11 cellular contexts compared by ENCODE assay signal in genomic region chr3:39408493-39409372, GRCh38. TPM values are rescaled to one million over a fixed set of nuclear protein-coding genes. Genes with fewer than 3 reads are reported as not detected.
DNase-seq lines count a peak whose midpoint lies in the region; ATAC-seq, FAIRE-seq and TF ChIP-seq lines count a peak whose summit lies in the region.
"Had no signal": no experiment of that assay in that cellular context is flagged by ENCODE, and none has a peak within 500 bp of the region (broad histone marks: within the 10 kb centered on the region; RNA-seq: fewer than 3 reads in every experiment).

No MANE protein-coding gene starts in this region.

- H3K23ac ChIP-seq in H1 (ENCODE audit: insufficient read length) = no peak overlapping the region

- H3K9me3 Mint-ChIP-seq in activated CD4-positive, alpha-beta T cell treated with anti-CD3 and anti-CD28 coated beads for 36 hours (ENCODE audit: low read depth) = no peaks in the 10 kb centered on the region

- peak overlapping the region; percentile 98 for H3K27ac Mint-ChIP-seq in activated CD4-positive, alpha-beta T cell treated with anti-CD3 and anti-CD28 coated beads for 36 hours

- H3K9ac ChIP-seq in H1 (replicated peaks in 1 of 4; ENCODE audit: extremely low read depth in 1 of 4, low read depth in 3 of 4, low read length in 3 of 4) = peak overlapping the region in 2 of 4 experiments; percentile 26 to 28; a peak in 1 of 7 replicates

- no peak overlapping the region; the same call in 1 of the 2 replicates for H2BK15ac ChIP-seq in H1 (ENCODE audit: low read length)

- peaks cover 10 to 14% (median 11%) of the 10 kb centered on the region in 4 experiments for H3K4me1 ChIP-seq in H1 (replicated peaks in 1 of 4; ENCODE audit: control insufficient read depth in 3 of 4, insufficient read depth in 4 of 4, low read length in 3 of 4)

- no peak overlapping the region for H2BK12ac ChIP-seq in H1 (ENCODE audit: low read depth, low read length)

- peak overlapping the region; percentile 98 for H3K4me3 Mint-ChIP-seq in activated CD4-positive, alpha-beta T cell treated with anti-CD3 and anti-CD28 coated beads for 36 hours

- peak overlapping the region; percentile 51 for H3K27ac ChIP-seq in H1 (ENCODE audit: low read depth, low read length)

- no peak for TF ChIP-seq EP300 in H1 (IDR thresholded peaks at IDR 0.05; ENCODE audit: borderline replicate concordance in 1 of 2, low read depth in 2 of 2, low read length in 2 of 2)

- TF ChIP-seq CTCF in H1 (IDR thresholded peaks at IDR 0.05; ENCODE audit: control extremely low read depth in 1 of 3, insufficient read depth in 1 of 3, low read depth in 1 of 3, low read length in 3 of 3) = no peak

- TF ChIP-seq POLR2A in H1 (IDR thresholded peaks at IDR 0.05; ENCODE audit: control extremely low read depth in 1 of 2, low read depth in 2 of 2, low read length in 2 of 2) = peak; percentile 6 to 78

- peaks cover 35 to 68% (median 54%) of the 10 kb centered on the region in 4 experiments for H3K36me3 ChIP-seq in H1 (ENCODE audit: control insufficient read depth in 2 of 4, insufficient read depth in 4 of 4, low read length in 3 of 4)

- H4K91ac ChIP-seq in H1 (replicated peaks; ENCODE audit: insufficient read length, low read length) = no peak overlapping the region

- peaks cover 8 to 38% of the 10 kb centered on the region in 2 experiments; a peak in 3 of 4 replicates for H3K79me2 ChIP-seq in H1 (ENCODE audit: control insufficient read depth in 1 of 2, insufficient read depth in 2 of 2, low read length in 2 of 2)

- POLR2A ChIA-PET in activated CD4-positive, alpha-beta T cell treated with anti-CD3 and anti-CD28 coated beads for 36 hours (lab: Charles Lee) = interaction anchor here (1.1 kb wide), 1 partner anchor 8 kb away, joined by 4 read pairs; no protein-coding TSS in a partner anchor
- POLR2A ChIA-PET in H1 (lab: Charles Lee; ENCODE audit: partially characterized antibody) = interaction anchor here (0.7 to 33.7 kb wide), 25 partner anchors 1 to 275 kb away, joined by 3 to 771 read pairs (median 5); partner anchors contain the start of genes RPSA and SLC25A38

- CTCF ChIA-PET in activated CD4-positive, alpha-beta T cell treated with anti-CD3 and anti-CD28 coated beads for 36 hours (lab: Charles Lee) = interaction anchor here (1.0 to 3.0 kb wide), 5 partner anchors 8 to 121 kb away, joined by 3 to 12 read pairs (median 6); no protein-coding TSS in a partner anchor
- CTCF ChIA-PET in H1 (lab: Charles Lee; ENCODE audit: partially characterized antibody) = interaction anchor here (1.0 to 4.3 kb wide), 6 partner anchors 8 to 758 kb away, joined by 3 to 30 read pairs (median 6); no protein-coding TSS in a partner anchor

- H4K5ac ChIP-seq in H1 (ENCODE audit: insufficient read length, low read depth, low read length) = no peak overlapping the region

- no peak for ATAC-seq in activated CD4-positive, alpha-beta T cell treated with anti-CD3 and anti-CD28 coated beads for 36 hours
- ATAC-seq in HG03175 (IDR thresholded peaks at IDR 0.05; ENCODE audit: unreplicated experiment) (no peak), GM19455 (IDR thresholded peaks at IDR 0.05; ENCODE audit: unreplicated experiment) (no peak)
- ATAC-seq: left lobe of liver had no signal

- intact Hi-C loops in activated CD4-positive, alpha-beta T cell treated with anti-CD3 and anti-CD28 coated beads for 36 hours (cut with DNase I, micrococcal nuclease) = loop anchor here (5.0 to 10.0 kb wide), 2 partner anchors 1049 to 1116 kb away; partner anchors contain the start of genes RPL14 (in 1 of the 2) and ZNF621 (in 1 of the 2)

- TF ChIP-seq RAD21 in H1 (IDR thresholded peaks at IDR 0.05 in 1 of 2, conservative IDR thresholded peaks at IDR 0.05 in 1 of 2; ENCODE audit: low read depth in 2 of 2, low read length in 2 of 2) = no peak

- no peak overlapping the region for H3K4ac ChIP-seq in H1 (replicated peaks; ENCODE audit: insufficient read length, low read depth, low read length)

- FAIRE-seq in H1 (lab: Jason Lieb, UNC) = no peak

- peak overlapping the region in 2 of 4 experiments; percentile 68 to 83; a peak in 4 of 8 replicates for H3K4me3 ChIP-seq in H1 (ENCODE audit: extremely low read depth in 1 of 4, insufficient read depth in 2 of 4, low read depth in 3 of 4, low read length in 4 of 4)

- no peaks in the 10 kb centered on the region for H3K9me3 ChIP-seq in H1 (ENCODE audit: insufficient read depth in 2 of 2, low read depth in 1 of 2, low read length in 1 of 2)

- H3K23me2 ChIP-seq in H1 (ENCODE audit: low read depth, low read length) = peaks cover 9% of the 10 kb centered on the region

- peak overlapping the region; percentile 91 to 95 for H3K4me2 ChIP-seq in H1 (ENCODE audit: insufficient read depth in 1 of 2, low read depth in 2 of 2, low read length in 2 of 2)

- H3K36me3 Mint-ChIP-seq in activated CD4-positive, alpha-beta T cell treated with anti-CD3 and anti-CD28 coated beads for 36 hours (ENCODE audit: low read depth) = peaks cover 71% of the 10 kb centered on the region

- H2BK120ac ChIP-seq in H1 (replicated peaks; ENCODE audit: low read depth, low read length) = no peak overlapping the region

- peak overlapping the region; percentile 26; the same call in 1 of the 2 replicates for H3K18ac ChIP-seq in H1 (ENCODE audit: extremely low read depth, low read length)

- H2BK5ac ChIP-seq in H1 (ENCODE audit: low read depth, low read length) = peak overlapping the region; percentile 49; the same call in 1 of the 2 replicates

- H4K20me1 ChIP-seq in H1 (replicated peaks in 1 of 2; ENCODE audit: control insufficient read depth in 1 of 2, insufficient read depth in 2 of 2, low read length in 2 of 2) = peaks cover 22% of the 10 kb centered on the region in 2 experiments

- no peaks in the 10 kb centered on the region for H3K27me3 ChIP-seq in H1 (replicated peaks in 1 of 4; ENCODE audit: control insufficient read depth in 3 of 4, extremely low read depth in 1 of 4, insufficient read depth in 3 of 4, low read length in 3 of 4)

- peaks cover 43% of the 10 kb centered on the region for H3K4me1 Mint-ChIP-seq in activated CD4-positive, alpha-beta T cell treated with anti-CD3 and anti-CD28 coated beads for 36 hours

- 0 out of 2 replicates have a peak, but pooled peaks cover 6% of the 10 kb centered on the region for H3K79me1 ChIP-seq in H1 (ENCODE audit: low read depth, low read length)

- peak; percentile 62 for DNase-seq in activated CD4-positive, alpha-beta T cell treated with anti-CD3 and anti-CD28 coated beads for 36 hours
- no peak for DNase-seq in activated CD4-positive, alpha-beta T cell treated with anti-CD3 and anti-CD28 coated beads for 1 hour
- DNase-seq in T-helper 9 cell = peak; percentile 8
- DNase-seq in H1 (ENCODE audit: low read depth in 1 of 2, low spot score in 2 of 2) = no peak
- peak; percentile 65 for DNase-seq in stimulated activated CD8-positive, alpha-beta memory T cell treated with anti-CD3 and anti-CD28 coated beads, Interleukin-4, amount 100 ng/mL, for 48 hours
- DNase-seq in NCI-H226 = no peak
- DNase-seq: SHP77 had no signal

- no peak overlapping the region for H2BK20ac ChIP-seq in H1 (ENCODE audit: low read length)

- H2AFZ ChIP-seq in H1 (ENCODE audit: low read length) = no peak overlapping the region

- no peak overlapping the region for H3K14ac ChIP-seq in H1 (ENCODE audit: insufficient read length)

- H3K27me3 Mint-ChIP-seq in activated CD4-positive, alpha-beta T cell treated with anti-CD3 and anti-CD28 coated beads for 36 hours = no peaks in the 10 kb centered on the region

- H2AK5ac ChIP-seq in H1 (ENCODE audit: low read depth, low read length) = no peak overlapping the region

- no peak overlapping the region for H4K8ac ChIP-seq in H1 (ENCODE audit: extremely low read depth, insufficient read depth, low read length)

- no peak overlapping the region for H3K56ac ChIP-seq in H1 (replicated peaks; ENCODE audit: insufficient read length, low read depth, low read length)

- WGBS in H1 (ENCODE audit: extremely low coverage in 1 of 2, insufficient coverage in 1 of 2, insufficient read length in 1 of 2, insufficient replicate concordance in 2 of 2, low coverage in 1 of 2, low lambda C conversion rate in 2 of 2, missing lambda C conversion rate in 1 of 2), 2 experiments = 89% methylated on average over 16 of the region's 21 CpGs; no CpG with 5 or more reads in 1 of the 2 experiments

RNA-seq across cellular contexts. Expression of gene RPSA, which starts 2.2 kb away (rescaled TPM):
- 1,000 to 10,000 TPM; 2,498 to 3,023 TPM for total RNA-seq in activated CD4-positive, alpha-beta T cell treated with anti-CD3 and anti-CD28 coated beads for 36 hours
- total RNA-seq in H1 (2021; fragmentation: NEBNext Ultra II Directional; extraction: Animal tissue kit (Norgen Biotek cat#: 25700)) = 2,661 and 2,701 TPM in 2 replicates
- polyA plus RNA-seq in H1 (2011; rRNA removed) = 6,179 and 7,468 TPM in 2 replicates
- 5,894 TPM for polyA plus RNA-seq in H1 (2011; cell fraction: cytosol; rRNA removed)
- 4,842 TPM for polyA plus RNA-seq in H1 (2011; cell fraction: nucleus; rRNA removed)
- polyA plus RNA-seq in H1 (2012, experiment 1 of 2) = 3,669 to 3,863 TPM (median 3,701 TPM) in 4 replicates
- 4,373 TPM for polyA plus RNA-seq in H1 (2012, experiment 2 of 2)
- 2,392 TPM for polyA plus RNA-seq in H1 (2013, experiment 1 of 2)
- 2,410 TPM for polyA plus RNA-seq in H1 (2013, experiment 2 of 2)
- 2,760 and 3,109 TPM in 2 replicates for polyA minus RNA-seq in H1 (2011; rRNA and poly(A)+ RNA removed)
- 967 TPM for polyA minus RNA-seq in H1 (2011; cell fraction: cytosol; rRNA and poly(A)+ RNA removed)
- polyA minus RNA-seq in H1 (2011; cell fraction: nucleus; rRNA and poly(A)+ RNA removed) = 1,051 TPM

RNA-seq across cellular contexts. Expression of gene SLC25A38, which starts 25.6 kb away (rescaled TPM):
- total RNA-seq in activated CD4-positive, alpha-beta T cell treated with anti-CD3 and anti-CD28 coated beads for 36 hours = 10 to 100 TPM; 23.0 to 24.8 TPM
- 37.3 and 41.2 TPM in 2 replicates for total RNA-seq in H1 (2021; fragmentation: NEBNext Ultra II Directional; extraction: Animal tissue kit (Norgen Biotek cat#: 25700))
- polyA plus RNA-seq in H1 (2011; rRNA removed) = 45.8 and 49.9 TPM in 2 replicates
- polyA plus RNA-seq in H1 (2011; cell fraction: cytosol; rRNA removed) = 47.5 TPM
- 61.3 TPM for polyA plus RNA-seq in H1 (2011; cell fraction: nucleus; rRNA removed)
- 39.7 to 42.3 TPM (median 40.9 TPM) in 4 replicates for polyA plus RNA-seq in H1 (2012, experiment 1 of 2)
- polyA plus RNA-seq in H1 (2012, experiment 2 of 2) = 52.9 TPM
- 30.1 TPM for polyA plus RNA-seq in H1 (2013, experiment 1 of 2)
- 28.8 TPM for polyA plus RNA-seq in H1 (2013, experiment 2 of 2)
- 54.0 and 57.1 TPM in 2 replicates for polyA minus RNA-seq in H1 (2011; rRNA and poly(A)+ RNA removed)
- 33.5 TPM for polyA minus RNA-seq in H1 (2011; cell fraction: cytosol; rRNA and poly(A)+ RNA removed)
- 26.5 TPM for polyA minus RNA-seq in H1 (2011; cell fraction: nucleus; rRNA and poly(A)+ RNA removed)

RNA-seq across cellular contexts. Expression of gene MOBP, which starts 58.7 kb away (rescaled TPM):
- not detected for total RNA-seq in activated CD4-positive, alpha-beta T cell treated with anti-CD3 and anti-CD28 coated beads for 36 hours
- 0.10 and 0.50 TPM in 2 replicates for total RNA-seq in H1 (2021; fragmentation: NEBNext Ultra II Directional; extraction: Animal tissue kit (Norgen Biotek cat#: 25700))
- polyA plus RNA-seq in H1 (2011; rRNA removed) = 0.06 and 0.24 TPM in 2 replicates
- polyA plus RNA-seq in H1 (2011; cell fraction: cytosol; rRNA removed) = 0.03 TPM
- polyA plus RNA-seq in H1 (2011; cell fraction: nucleus; rRNA removed) = 0.10 TPM
- polyA plus RNA-seq in H1 (2012, experiment 1 of 2) = 0.09 to 0.11 TPM in 2 of 4 replicates, not detected in the others
- not detected for polyA plus RNA-seq in H1 (2012, experiment 2 of 2)
- polyA plus RNA-seq in H1 (2013, experiment 1 of 2) = 0.08 TPM
- 0.17 TPM for polyA plus RNA-seq in H1 (2013, experiment 2 of 2)
- polyA minus RNA-seq in H1 (2011; rRNA and poly(A)+ RNA removed) = not detected in 2 replicates
- polyA minus RNA-seq in H1 (2011; cell fraction: cytosol; rRNA and poly(A)+ RNA removed) = not detected
- polyA minus RNA-seq in H1 (2011; cell fraction: nucleus; rRNA and poly(A)+ RNA removed) = not detected
- total RNA-seq: left lobe of liver had no signal
- polyA plus RNA-seq: AG04450 had no signal

Comparison
In these comparisons a context has a peak if more than half of its experiments do, and no peak if none do; other contexts are left out.
1. DNase-seq: peak in activated CD4-positive, alpha-beta T cell treated with anti-CD3 and anti-CD28 coated beads for 36 hours (single experiment), T-helper 9 cell (single experiment) and stimulated activated CD8-positive, alpha-beta memory T cell treated with anti-CD3 and anti-CD28 coated beads, Interleukin-4, amount 100 ng/mL, for 48 hours (single experiment); none in activated CD4-positive, alpha-beta T cell treated with anti-CD3 and anti-CD28 coated beads for 1 hour (single experiment), H1 (0 of 2) and NCI-H226 (single experiment).